ENCODE assay signal across 1 cellular context in genomic region chr19:41859618-41860418, GRCh38.
TF ChIP-seq lines count a peak whose summit lies in the region.

Gene RPS19, plus strand, starts transcription at chr19:41860255. Its CDS starts 520 bp downstream, at chr19:41860775.

TF ChIP-seq in HepG2, 621 proteins besides CTCF, POLR2A, EP300 and RAD21 (continued from another document and continues in another):
- no peak for TF ChIP-seq GPBP1L1 (CRISPR knock-in tag; IDR thresholded peaks at IDR 0.05)
- peak; percentile 75 for TF ChIP-seq SRSF1 (optimal IDR thresholded peaks at IDR 0.05; ENCODE audit: low read depth, low read length)
- TF ChIP-seq SP4 (CRISPR knock-in tag; IDR thresholded peaks at IDR 0.05) = peak; percentile 96
- no peak for TF ChIP-seq EHMT2 (IDR thresholded peaks at IDR 0.05; ENCODE audit: borderline replicate concordance, low read depth, low read length)
- peak; percentile 12; the same call in 1 of the 2 replicates for TF ChIP-seq TOPORS (CRISPR knock-in tag; IDR thresholded peaks at IDR 0.05)
- no peak for TF ChIP-seq ZFP62 (CRISPR knock-in tag; IDR thresholded peaks at IDR 0.05)
- TF ChIP-seq ZNF512 (CRISPR knock-in tag; IDR thresholded peaks at IDR 0.05) = no peak
- peak; percentile 94 for TF ChIP-seq POLR2AphosphoS5 (IDR thresholded peaks at IDR 0.05; ENCODE audit: low read depth, low read length)
- peak; percentile 68 for TF ChIP-seq ZNF138 (CRISPR knock-in tag; IDR thresholded peaks at IDR 0.05; ENCODE audit: low read depth)
- peak; percentile 94 for TF ChIP-seq ZFX (CRISPR knock-in tag; IDR thresholded peaks at IDR 0.05; ENCODE audit: low read depth)
- no peak for TF ChIP-seq SRSF9 (IDR thresholded peaks at IDR 0.05; ENCODE audit: borderline replicate concordance, insufficient read depth, low read depth, low read length, poor library complexity, severe bottlenecking)
- peak; percentile 35 for TF ChIP-seq HNF4A (CRISPR knock-in tag; IDR thresholded peaks at IDR 0.05)
- no peak for TF ChIP-seq BHLHE40 (IDR thresholded peaks at IDR 0.05; ENCODE audit: low read length)
- TF ChIP-seq TBL1XR1 (IDR thresholded peaks at IDR 0.05; ENCODE audit: borderline replicate concordance, low read length, partially characterized antibody) = no peak
- TF ChIP-seq HNF4G (IDR thresholded peaks at IDR 0.05; ENCODE audit: borderline replicate concordance, low read depth, low read length) = peak; percentile 14; the same call in 1 of the 2 replicates
- TF ChIP-seq HNF4G (CRISPR knock-in tag; IDR thresholded peaks at IDR 0.05; ENCODE audit: borderline replicate concordance, low read depth) = no peak
- peak; percentile 60; the same call in 1 of the 2 replicates for TF ChIP-seq ZNF143 (CRISPR knock-in tag; IDR thresholded peaks at IDR 0.05)
- TF ChIP-seq CBFB (CRISPR knock-in tag; IDR thresholded peaks at IDR 0.05) = peak; percentile 70; the same call in 1 of the 2 replicates
- peak; percentile 37; the same call in 1 of the 2 replicates for TF ChIP-seq ZBED4 (CRISPR knock-in tag; IDR thresholded peaks at IDR 0.05; ENCODE audit: borderline replicate concordance)
- peak; percentile 97 for TF ChIP-seq DR1 (CRISPR knock-in tag; IDR thresholded peaks at IDR 0.05)
- TF ChIP-seq, protein P1, sequence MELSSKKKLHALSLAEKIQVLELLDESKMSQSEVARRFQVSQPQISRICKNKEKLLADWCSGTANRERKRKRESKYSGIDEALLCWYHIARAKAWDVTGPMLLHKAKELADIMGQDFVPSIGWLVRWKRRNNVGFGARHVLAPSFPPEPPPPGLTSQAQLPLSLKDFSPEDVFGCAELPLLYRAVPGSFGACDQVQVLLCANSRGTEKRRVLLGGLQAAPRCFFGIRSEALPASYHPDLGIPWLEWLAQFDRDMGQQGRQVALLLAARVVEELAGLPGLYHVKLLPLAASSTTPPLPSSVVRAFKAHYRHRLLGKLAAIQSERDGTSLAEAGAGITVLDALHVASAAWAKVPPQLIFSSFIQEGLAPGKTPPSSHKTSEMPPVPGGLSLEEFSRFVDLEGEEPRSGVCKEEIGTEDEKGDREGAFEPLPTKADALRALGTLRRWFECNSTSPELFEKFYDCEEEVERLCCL (CRISPR knock-in tag; IDR thresholded peaks at IDR 0.05; ENCODE audit: borderline replicate concordance) = no peak
- no peak for TF ChIP-seq REL (CRISPR knock-in tag; conservative IDR thresholded peaks at IDR 0.05)
- TF ChIP-seq TEAD2 (CRISPR knock-in tag; IDR thresholded peaks at IDR 0.05) = no peak
- peak; percentile 75 for TF ChIP-seq ZBTB7A (CRISPR knock-in tag; IDR thresholded peaks at IDR 0.05)
- TF ChIP-seq, protein P2, sequence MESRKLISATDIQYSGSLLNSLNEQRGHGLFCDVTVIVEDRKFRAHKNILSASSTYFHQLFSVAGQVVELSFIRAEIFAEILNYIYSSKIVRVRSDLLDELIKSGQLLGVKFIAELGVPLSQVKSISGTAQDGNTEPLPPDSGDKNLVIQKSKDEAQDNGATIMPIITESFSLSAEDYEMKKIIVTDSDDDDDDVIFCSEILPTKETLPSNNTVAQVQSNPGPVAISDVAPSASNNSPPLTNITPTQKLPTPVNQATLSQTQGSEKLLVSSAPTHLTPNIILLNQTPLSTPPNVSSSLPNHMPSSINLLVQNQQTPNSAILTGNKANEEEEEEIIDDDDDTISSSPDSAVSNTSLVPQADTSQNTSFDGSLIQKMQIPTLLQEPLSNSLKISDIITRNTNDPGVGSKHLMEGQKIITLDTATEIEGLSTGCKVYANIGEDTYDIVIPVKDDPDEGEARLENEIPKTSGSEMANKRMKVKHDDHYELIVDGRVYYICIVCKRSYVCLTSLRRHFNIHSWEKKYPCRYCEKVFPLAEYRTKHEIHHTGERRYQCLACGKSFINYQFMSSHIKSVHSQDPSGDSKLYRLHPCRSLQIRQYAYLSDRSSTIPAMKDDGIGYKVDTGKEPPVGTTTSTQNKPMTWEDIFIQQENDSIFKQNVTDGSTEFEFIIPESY (CRISPR knock-in tag; IDR thresholded peaks at IDR 0.05) = 0 out of 2 replicates have a peak, but pooled peaks have one; percentile 48
- TF ChIP-seq, protein P3, sequence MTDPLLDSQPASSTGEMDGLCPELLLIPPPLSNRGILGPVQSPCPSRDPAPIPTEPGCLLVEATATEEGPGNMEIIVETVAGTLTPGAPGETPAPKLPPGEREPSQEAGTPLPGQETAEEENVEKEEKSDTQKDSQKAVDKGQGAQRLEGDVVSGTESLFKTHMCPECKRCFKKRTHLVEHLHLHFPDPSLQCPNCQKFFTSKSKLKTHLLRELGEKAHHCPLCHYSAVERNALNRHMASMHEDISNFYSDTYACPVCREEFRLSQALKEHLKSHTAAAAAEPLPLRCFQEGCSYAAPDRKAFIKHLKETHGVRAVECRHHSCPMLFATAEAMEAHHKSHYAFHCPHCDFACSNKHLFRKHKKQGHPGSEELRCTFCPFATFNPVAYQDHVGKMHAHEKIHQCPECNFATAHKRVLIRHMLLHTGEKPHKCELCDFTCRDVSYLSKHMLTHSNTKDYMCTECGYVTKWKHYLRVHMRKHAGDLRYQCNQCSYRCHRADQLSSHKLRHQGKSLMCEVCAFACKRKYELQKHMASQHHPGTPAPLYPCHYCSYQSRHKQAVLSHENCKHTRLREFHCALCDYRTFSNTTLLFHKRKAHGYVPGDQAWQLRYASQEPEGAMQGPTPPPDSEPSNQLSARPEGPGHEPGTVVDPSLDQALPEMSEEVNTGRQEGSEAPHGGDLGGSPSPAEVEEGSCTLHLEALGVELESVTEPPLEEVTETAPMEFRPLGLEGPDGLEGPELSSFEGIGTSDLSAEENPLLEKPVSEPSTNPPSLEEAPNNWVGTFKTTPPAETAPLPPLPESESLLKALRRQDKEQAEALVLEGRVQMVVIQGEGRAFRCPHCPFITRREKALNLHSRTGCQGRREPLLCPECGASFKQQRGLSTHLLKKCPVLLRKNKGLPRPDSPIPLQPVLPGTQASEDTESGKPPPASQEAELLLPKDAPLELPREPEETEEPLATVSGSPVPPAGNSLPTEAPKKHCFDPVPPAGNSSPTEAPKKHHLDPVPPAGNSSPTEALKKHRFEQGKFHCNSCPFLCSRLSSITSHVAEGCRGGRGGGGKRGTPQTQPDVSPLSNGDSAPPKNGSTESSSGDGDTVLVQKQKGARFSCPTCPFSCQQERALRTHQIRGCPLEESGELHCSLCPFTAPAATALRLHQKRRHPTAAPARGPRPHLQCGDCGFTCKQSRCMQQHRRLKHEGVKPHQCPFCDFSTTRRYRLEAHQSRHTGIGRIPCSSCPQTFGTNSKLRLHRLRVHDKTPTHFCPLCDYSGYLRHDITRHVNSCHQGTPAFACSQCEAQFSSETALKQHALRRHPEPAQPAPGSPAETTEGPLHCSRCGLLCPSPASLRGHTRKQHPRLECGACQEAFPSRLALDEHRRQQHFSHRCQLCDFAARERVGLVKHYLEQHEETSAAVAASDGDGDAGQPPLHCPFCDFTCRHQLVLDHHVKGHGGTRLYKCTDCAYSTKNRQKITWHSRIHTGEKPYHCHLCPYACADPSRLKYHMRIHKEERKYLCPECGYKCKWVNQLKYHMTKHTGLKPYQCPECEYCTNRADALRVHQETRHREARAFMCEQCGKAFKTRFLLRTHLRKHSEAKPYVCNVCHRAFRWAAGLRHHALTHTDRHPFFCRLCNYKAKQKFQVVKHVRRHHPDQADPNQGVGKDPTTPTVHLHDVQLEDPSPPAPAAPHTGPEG (CRISPR knock-in tag; IDR thresholded peaks at IDR 0.05) = 0 out of 2 replicates have a peak, but pooled peaks have one; percentile 44
- peak; percentile 10; the same call in 1 of the 2 replicates for TF ChIP-seq E2F2 (CRISPR knock-in tag; IDR thresholded peaks at IDR 0.05; ENCODE audit: borderline replicate concordance)
- TF ChIP-seq USF2 (IDR thresholded peaks at IDR 0.05; ENCODE audit: low read depth, low read length) = no peak
- TF ChIP-seq USF2 (CRISPR knock-in tag; IDR thresholded peaks at IDR 0.05; ENCODE audit: borderline replicate concordance) = peak; percentile 41; the same call in 1 of the 2 replicates
- no peak for TF ChIP-seq SKI (IDR thresholded peaks at IDR 0.05; ENCODE audit: partially characterized antibody)
- peak; percentile 81; the same call in 1 of the 2 replicates for TF ChIP-seq ZNF710 (CRISPR knock-in tag; IDR thresholded peaks at IDR 0.05; ENCODE audit: borderline replicate concordance)
